Comparison of ENCODE assay signal across 28 cellular contexts in the genomic region with DNA sequence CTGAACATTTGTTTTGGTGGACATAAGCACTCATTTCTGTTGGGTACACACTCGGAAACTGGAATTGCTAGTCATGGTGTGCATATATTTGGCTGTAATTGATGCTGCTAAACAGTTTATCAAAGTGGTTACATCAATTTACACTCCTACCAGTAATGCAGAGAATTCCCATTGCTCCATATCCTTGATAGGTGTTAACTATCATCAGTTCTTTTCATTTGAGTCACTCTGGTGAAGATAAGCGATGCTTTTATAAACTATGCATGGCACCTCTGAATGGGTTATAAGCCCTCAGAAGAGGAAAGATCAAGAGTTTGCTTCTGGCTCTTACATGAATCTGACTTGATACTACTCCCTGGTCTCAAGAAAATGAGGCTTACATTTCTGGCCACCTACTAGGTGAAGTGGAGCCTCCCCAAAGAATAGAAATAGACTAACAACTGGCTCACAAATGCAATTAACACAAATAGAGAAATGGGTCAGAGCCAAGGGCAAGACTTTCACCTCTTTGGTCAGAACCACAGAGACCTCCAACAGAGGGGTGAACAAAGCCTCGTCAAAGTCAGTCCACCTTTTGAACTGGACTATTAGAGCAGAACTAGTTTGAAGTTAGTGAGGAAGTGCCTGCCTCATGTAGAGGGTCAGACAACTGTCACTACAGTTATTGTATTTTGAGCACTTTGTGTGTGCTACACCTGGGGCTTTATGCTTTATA. TPM values are rescaled to one million over a fixed set of nuclear protein-coding genes. Genes with fewer than 3 reads are reported as not detected.
DNase-seq lines count a peak whose midpoint lies in the region; ATAC-seq and TF ChIP-seq lines count a peak whose summit lies in the region.
"Had no signal": no experiment of that assay in that cellular context is flagged by ENCODE, and none has a peak within 500 bp of the region (broad histone marks: within the 10 kb centered on the region; RNA-seq: fewer than 3 reads in every experiment).

No MANE protein-coding gene starts in this region.

- H3K4me3 ChIP-seq in BLaER1 (no peak overlapping the region), SU-DHL-6 (ENCODE audit: insufficient read depth, low read length, poor library complexity, severe bottlenecking) (no peak overlapping the region)
- H3K4me3 ChIP-seq in CD4-positive, alpha-beta memory T cell (ENCODE audit: low read length in 2 of 2): no peak overlapping the region
- H3K4me3 ChIP-seq: BLaER1 treated with 17β-estradiol and CSF1 and Interleukin-3, amounts not matched to agents 10 nM and 100 nM; body of pancreas; esophagus squamous epithelium; left ventricle myocardium inferior; right lobe of liver; SK-N-MC had no signal

- no peaks in the 10 kb centered on the region for H4K20me1 ChIP-seq in BLaER1
- no peaks in the 10 kb centered on the region for H4K20me1 ChIP-seq in SU-DHL-6 (ENCODE audit: low read depth, low read length)
- H4K20me1 ChIP-seq: BLaER1 treated with 17β-estradiol and CSF1 and Interleukin-3, amounts not matched to agents 10 nM and 100 nM had no signal

- peaks cover 0 to 3% of the 10 kb centered on the region in 2 donors for H3K36me3 Mint-ChIP-seq in CD4-positive, alpha-beta memory T cell
- H3K36me3 Mint-ChIP-seq in effector memory CD8-positive, alpha-beta T cell (ENCODE audit: insufficient read depth): peaks cover 6% of the 10 kb centered on the region

- H3K9me2 ChIP-seq in SU-DHL-6 (replicated peaks; ENCODE audit: insufficient read depth, low read length): no peaks in the 10 kb centered on the region

- peak overlapping the region; percentile 37 for H2AFZ ChIP-seq in SU-DHL-6 (ENCODE audit: low read depth, low read length, severe bottlenecking)

- H3K36me3 ChIP-seq in BLaER1 (no peaks in the 10 kb centered on the region), SU-DHL-6 (ENCODE audit: low read length) (no peaks in the 10 kb centered on the region)
- H3K36me3 ChIP-seq in CD4-positive, alpha-beta memory T cell (ENCODE audit: insufficient read depth, low read length): no peaks in the 10 kb centered on the region
- H3K36me3 ChIP-seq: BLaER1 treated with 17β-estradiol and CSF1 and Interleukin-3, amounts not matched to agents 10 nM and 100 nM; esophagus squamous epithelium; left ventricle myocardium inferior; right lobe of liver had no signal

- peaks cover 62 to 92% (median 75%) of the 10 kb centered on the region in 4 donors for H3K4me1 Mint-ChIP-seq in CD4-positive, alpha-beta memory T cell
- peaks cover 25 to 33% of the 10 kb centered on the region in 2 donors for H3K4me1 Mint-ChIP-seq in effector memory CD8-positive, alpha-beta T cell (ENCODE audit: low read depth in 2 of 2)

- no peaks in the 10 kb centered on the region for H3K79me2 ChIP-seq in SU-DHL-6 (ENCODE audit: insufficient read depth, low read length)

- CTCF ChIA-PET in CD4-positive, alpha-beta memory T cell (lab: Charles Lee; ENCODE audit: partially characterized antibody): no interaction called here

- H3F3A ChIP-seq in SU-DHL-6 (ENCODE audit: insufficient read depth): peaks cover 24% of the 10 kb centered on the region

- no peak for DNase-seq in CD4-positive, alpha-beta memory T cell
- no peak for DNase-seq in effector memory CD8-positive, alpha-beta T cell
- no peak for DNase-seq in NCI-H2227 (lab: John Stamatoyannopoulos, UW; ENCODE audit: unreplicated experiment)
- no peak for DNase-seq in NCI-H187 treated with DMSO at 0.1 percent for 48 hours (lab: John Stamatoyannopoulos, UW)
- DNase-seq: activated gamma-delta T cell; body of pancreas; cerebellar nuclear complex; esophagus squamous epithelium; foreskin keratinocyte; GOT3; head of caudate nucleus; left ventricle myocardium inferior; mesendoderm; MV-4-11; NCI-H1436 treated with DMSO at 0.1 percent for 48 hours; NCI-H2107; OCI-M1; right lobe of liver; stimulated activated CD4-positive, alpha-beta T cell treated with anti-CD3 and anti-CD28 coated beads, Interleukin-12 subunit alpha, Interleukin-12 subunit beta, amount 100 ng/mL, for 4 hours; stimulated activated CD4-positive, alpha-beta T cell treated with anti-CD3 and anti-CD28 coated beads, Interleukin-2, amount 100 ng/mL, for 48 hours; T-helper 2 cell had no signal

- H3K9me3 Mint-ChIP-seq in CD4-positive, alpha-beta memory T cell: peaks cover 0 to 3% (median 0%) of the 10 kb centered on the region in 8 donors
- H3K9me3 Mint-ChIP-seq in effector memory CD8-positive, alpha-beta T cell: no peaks in the 10 kb centered on the region

- H3K9me3 ChIP-seq in BLaER1: peaks cover 3% of the 10 kb centered on the region; the same call in 1 of the 2 replicates
- no peaks in the 10 kb centered on the region for H3K9me3 ChIP-seq in CD4-positive, alpha-beta memory T cell (ENCODE audit: control insufficient read depth in 1 of 2, low read length in 2 of 2)
- no peaks in the 10 kb centered on the region for H3K9me3 ChIP-seq in SU-DHL-6 (ENCODE audit: insufficient read depth, low read length)
- H3K9me3 ChIP-seq: body of pancreas, esophagus squamous epithelium, left ventricle myocardium inferior, right lobe of liver had no signal

- no peak for TF ChIP-seq CTCF in SU-DHL-6 (IDR thresholded peaks at IDR 0.05; ENCODE audit: insufficient read depth, low read length, poor library complexity, severe bottlenecking)

- peak overlapping the region; percentile 33 to 95 (median 69) for H3K27ac Mint-ChIP-seq in CD4-positive, alpha-beta memory T cell
- peak overlapping the region; percentile 54 to 94 for H3K27ac Mint-ChIP-seq in effector memory CD8-positive, alpha-beta T cell
- H3K27ac Mint-ChIP-seq: progenitor cell of endocrine pancreas had no signal

- H3K27me3 ChIP-seq in BLaER1 (no peaks in the 10 kb centered on the region), SU-DHL-6 (ENCODE audit: low read length) (no peaks in the 10 kb centered on the region)
- H3K27me3 ChIP-seq in CD4-positive, alpha-beta memory T cell (ENCODE audit: insufficient read depth, low read length): no peaks in the 10 kb centered on the region
- H3K27me3 ChIP-seq: BLaER1 treated with 17β-estradiol and CSF1 and Interleukin-3, amounts not matched to agents 10 nM and 100 nM; body of pancreas; esophagus squamous epithelium; foreskin keratinocyte; right lobe of liver had no signal

- POLR2A ChIA-PET in CD4-positive, alpha-beta memory T cell (lab: Charles Lee; ENCODE audit: partially characterized antibody): interaction anchor here (2.2 to 5.4 kb wide), 3 partner anchors 9 to 16 kb away, joined by 15 to 69 read pairs (median 41); a partner anchor contains a TSS

- H3K27me3 Mint-ChIP-seq in CD4-positive, alpha-beta memory T cell: no peaks in the 10 kb centered on the region
- no peaks in the 10 kb centered on the region for H3K27me3 Mint-ChIP-seq in effector memory CD8-positive, alpha-beta T cell
- H3K27me3 Mint-ChIP-seq: progenitor cell of endocrine pancreas had no signal

- H3K27ac ChIP-seq in BLaER1 (no peak overlapping the region), SU-DHL-6 (ENCODE audit: low read depth, low read length) (no peak overlapping the region)
- no peak overlapping the region for H3K27ac ChIP-seq in CD4-positive, alpha-beta memory T cell (ENCODE audit: low read depth, low read length)
- H3K27ac ChIP-seq: BLaER1 treated with 17β-estradiol and CSF1 and Interleukin-3, amounts not matched to agents 10 nM and 100 nM; body of pancreas; esophagus squamous epithelium; foreskin keratinocyte; left ventricle myocardium inferior; right lobe of liver; SK-N-MC had no signal

- H3K4me2 ChIP-seq in BLaER1: peak overlapping the region; percentile 26; the same call in 1 of the 2 replicates
- H3K4me2 ChIP-seq in SU-DHL-6 (ENCODE audit: low read depth, low read length, poor library complexity, severe bottlenecking): no peak overlapping the region

- peaks cover 34% of the 10 kb centered on the region for H3K4me1 ChIP-seq in BLaER1
- H3K4me1 ChIP-seq in CD4-positive, alpha-beta memory T cell (ENCODE audit: insufficient read depth, low read length): peaks cover 72% of the 10 kb centered on the region
- H3K4me1 ChIP-seq: body of pancreas, foreskin keratinocyte, left ventricle myocardium inferior, right lobe of liver had no signal

- ATAC-seq in effector memory CD8-positive, alpha-beta T cell (replicated peaks): no peak
- no peak for ATAC-seq in GM18868 (IDR thresholded peaks at IDR 0.05; ENCODE audit: unreplicated experiment)
- ATAC-seq: activated CD4-positive, CD25-positive, alpha-beta regulatory T cell treated with anti-CD3 and anti-CD28 coated beads, Interleukin-2, amount 50 U/mL, for 24 hours; body of pancreas; foreskin keratinocyte; right lobe of liver had no signal

- intact Hi-C loops in CD4-positive, alpha-beta memory T cell (cut with micrococcal nuclease): no loop called here

- H3K9ac ChIP-seq in BLaER1: no peak overlapping the region
- no peak overlapping the region for H3K9ac ChIP-seq in SU-DHL-6 (ENCODE audit: low read length)
- H3K9ac ChIP-seq: BLaER1 treated with 17β-estradiol and CSF1 and Interleukin-3, amounts not matched to agents 10 nM and 100 nM had no signal

- peak overlapping the region in 1 of 8 donors; percentile 7 for H3K4me3 Mint-ChIP-seq in CD4-positive, alpha-beta memory T cell
- H3K4me3 Mint-ChIP-seq in effector memory CD8-positive, alpha-beta T cell: no peak overlapping the region

RNA-seq across cellular contexts. Expression of a gene that starts 15.0 kb away (rescaled TPM):
- 100 to 1,000 TPM; 234 to 243 TPM for total RNA-seq in CD4-positive, alpha-beta memory T cell
- 10 to 100 TPM; 79.7 to 93.1 TPM for polyA plus RNA-seq in CD4-positive, alpha-beta memory T cell
